1 cellular context compared by ENCODE assay signal in the genomic region with DNA sequence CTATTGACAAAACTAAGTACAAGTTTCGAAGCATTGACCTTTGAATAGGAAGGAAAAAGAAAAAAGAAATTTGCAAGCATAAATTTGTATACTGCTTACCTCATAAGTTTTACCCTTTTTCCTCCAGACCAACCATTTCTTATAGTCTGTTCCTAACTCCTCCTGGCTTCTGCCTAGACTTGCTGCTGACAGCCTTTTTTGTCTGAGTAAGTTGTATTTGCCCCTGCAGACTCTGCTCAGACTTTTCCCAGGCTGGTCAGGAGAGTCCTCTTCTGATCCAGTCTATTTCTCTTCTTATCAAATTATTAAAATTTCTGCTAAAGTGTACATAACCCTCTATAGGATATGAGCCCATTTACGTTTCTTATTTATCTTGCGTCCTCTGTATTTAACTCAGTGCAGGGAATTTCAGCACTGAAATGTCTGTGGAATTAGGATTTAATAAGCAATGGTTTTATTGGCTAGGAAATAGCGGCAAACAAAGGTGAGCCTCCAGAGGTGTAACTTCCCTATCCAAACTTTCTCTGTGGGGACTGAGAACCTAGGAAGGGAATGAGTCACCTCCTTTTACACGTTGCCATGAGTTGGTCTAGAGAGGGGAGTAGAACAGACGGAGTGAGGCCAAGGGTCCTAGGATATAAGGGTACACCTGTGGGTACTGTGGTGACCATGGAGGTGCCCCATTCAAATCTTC.
TF ChIP-seq lines count a peak whose summit lies in the region.

No MANE protein-coding gene starts in this region.

TF ChIP-seq in GM12878, 131 proteins besides CTCF, POLR2A, EP300 and RAD21:
- 0 out of 2 replicates have a peak, but pooled peaks have one; percentile 12 for TF ChIP-seq EED (IDR thresholded peaks at IDR 0.05; ENCODE audit: low read depth)
- TF ChIP-seq, protein P1, sequence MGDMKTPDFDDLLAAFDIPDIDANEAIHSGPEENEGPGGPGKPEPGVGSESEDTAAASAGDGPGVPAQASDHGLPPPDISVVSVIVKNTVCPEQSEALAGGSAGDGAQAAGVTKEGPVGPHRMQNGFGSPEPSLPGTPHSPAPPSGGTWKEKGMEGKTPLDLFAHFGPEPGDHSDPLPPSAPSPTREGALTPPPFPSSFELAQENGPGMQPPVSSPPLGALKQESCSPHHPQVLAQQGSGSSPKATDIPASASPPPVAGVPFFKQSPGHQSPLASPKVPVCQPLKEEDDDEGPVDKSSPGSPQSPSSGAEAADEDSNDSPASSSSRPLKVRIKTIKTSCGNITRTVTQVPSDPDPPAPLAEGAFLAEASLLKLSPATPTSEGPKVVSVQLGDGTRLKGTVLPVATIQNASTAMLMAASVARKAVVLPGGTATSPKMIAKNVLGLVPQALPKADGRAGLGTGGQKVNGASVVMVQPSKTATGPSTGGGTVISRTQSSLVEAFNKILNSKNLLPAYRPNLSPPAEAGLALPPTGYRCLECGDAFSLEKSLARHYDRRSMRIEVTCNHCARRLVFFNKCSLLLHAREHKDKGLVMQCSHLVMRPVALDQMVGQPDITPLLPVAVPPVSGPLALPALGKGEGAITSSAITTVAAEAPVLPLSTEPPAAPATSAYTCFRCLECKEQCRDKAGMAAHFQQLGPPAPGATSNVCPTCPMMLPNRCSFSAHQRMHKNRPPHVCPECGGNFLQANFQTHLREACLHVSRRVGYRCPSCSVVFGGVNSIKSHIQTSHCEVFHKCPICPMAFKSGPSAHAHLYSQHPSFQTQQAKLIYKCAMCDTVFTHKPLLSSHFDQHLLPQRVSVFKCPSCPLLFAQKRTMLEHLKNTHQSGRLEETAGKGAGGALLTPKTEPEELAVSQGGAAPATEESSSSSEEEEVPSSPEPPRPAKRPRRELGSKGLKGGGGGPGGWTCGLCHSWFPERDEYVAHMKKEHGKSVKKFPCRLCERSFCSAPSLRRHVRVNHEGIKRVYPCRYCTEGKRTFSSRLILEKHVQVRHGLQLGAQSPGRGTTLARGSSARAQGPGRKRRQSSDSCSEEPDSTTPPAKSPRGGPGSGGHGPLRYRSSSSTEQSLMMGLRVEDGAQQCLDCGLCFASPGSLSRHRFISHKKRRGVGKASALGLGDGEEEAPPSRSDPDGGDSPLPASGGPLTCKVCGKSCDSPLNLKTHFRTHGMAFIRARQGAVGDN (IDR thresholded peaks at IDR 0.05): 0 out of 2 replicates have a peak, but pooled peaks have one; percentile 37
- TF ChIP-seq IKZF1 (conservative IDR thresholded peaks at IDR 0.05): 0 out of 2 replicates have a peak, but pooled peaks have one; percentile 14
- 0 out of 4 replicates have a peak, but pooled peaks of 1 of the 2 experiments have one; percentile 16 for TF ChIP-seq IKZF2 (IDR thresholded peaks at IDR 0.05)
- TF ChIP-seq ZBED1 (IDR thresholded peaks at IDR 0.05; ENCODE audit: borderline replicate concordance): no peak
- no peak for TF ChIP-seq MYC (IDR thresholded peaks at IDR 0.05; ENCODE audit: insufficient read depth, insufficient read length, insufficient replicate concordance, low read length, severe bottlenecking)
